8 cellular contexts compared by ENCODE assay signal in genomic region chr17:76816590-76817135, GRCh38. TPM values are rescaled to one million over a fixed set of nuclear protein-coding genes. Genes with fewer than 3 reads are reported as not detected.
DNase-seq lines count a peak whose midpoint lies in the region; ATAC-seq, FAIRE-seq and TF ChIP-seq lines count a peak whose summit lies in the region.

No MANE protein-coding gene starts in this region.

- H3K27ac ChIP-seq in H1 (ENCODE audit: low read depth, low read length) (no peak overlapping the region), tibial nerve (no peak overlapping the region)

- no peak overlapping the region for H3K4ac ChIP-seq in H1 (replicated peaks; ENCODE audit: insufficient read length, low read depth, low read length)

- intact Hi-C loops in natural killer cell (cut with micrococcal nuclease), result no loop called here

- ATAC-seq in natural killer cell (peak; percentile 55 to 80 (median 62)), HG02610 (IDR thresholded peaks at IDR 0.05; ENCODE audit: unreplicated experiment) (no peak)

- H3K9me3 Mint-ChIP-seq in natural killer cell, result no peaks in the 10 kb centered on the region

- WGBS in H1 (ENCODE audit: extremely low coverage in 1 of 2, insufficient coverage in 1 of 2, insufficient read length in 1 of 2, insufficient replicate concordance in 2 of 2, low coverage in 1 of 2, low lambda C conversion rate in 2 of 2, missing lambda C conversion rate in 1 of 2), 2 experiments, result 13% methylated on average over 8 of the region's 8 CpGs; no CpG with 5 or more reads in 1 of the 2 experiments
- 6 to 7% methylated on average over 8 of the region's 8 CpGs for WGBS in tibial nerve, 2 donors

- H2BK15ac ChIP-seq in H1 (ENCODE audit: low read length), result no peak overlapping the region

- H3K27me3 Mint-ChIP-seq in natural killer cell (ENCODE audit: low read depth in 2 of 2), result peaks cover 4 to 7% of the 10 kb centered on the region in 2 donors

- H3K36me3 ChIP-seq in H1 (ENCODE audit: control insufficient read depth in 2 of 4, insufficient read depth in 4 of 4, low read length in 3 of 4), result no peaks in the 10 kb centered on the region
- no peaks in the 10 kb centered on the region for H3K36me3 ChIP-seq in tibial nerve

- H2BK120ac ChIP-seq in H1 (replicated peaks; ENCODE audit: low read depth, low read length), result peak overlapping the region; percentile 70

- no peak overlapping the region for H3K18ac ChIP-seq in H1 (ENCODE audit: extremely low read depth, low read length)

- peak; percentile 82 to 88 for TF ChIP-seq RAD21 in H1 (IDR thresholded peaks at IDR 0.05 in 1 of 2, conservative IDR thresholded peaks at IDR 0.05 in 1 of 2; ENCODE audit: low read depth in 2 of 2, low read length in 2 of 2)

- POLR2A ChIA-PET in H1 (lab: Charles Lee; ENCODE audit: partially characterized antibody), result no interaction called here

- CTCF ChIA-PET in H1 (lab: Charles Lee; ENCODE audit: partially characterized antibody), result interaction anchor here (0.6 to 4.3 kb wide), 22 partner anchors 9 to 768 kb away, joined by 3 to 26 read pairs (median 4); partner anchors contain the start of gene MGAT5B

- no peaks in the 10 kb centered on the region for H3K36me3 Mint-ChIP-seq in natural killer cell

- H3K9me3 ChIP-seq in H1 (ENCODE audit: insufficient read depth in 2 of 2, low read depth in 1 of 2, low read length in 1 of 2) (no peaks in the 10 kb centered on the region), tibial nerve (no peaks in the 10 kb centered on the region)

- H3K4me1 ChIP-seq in H1 (replicated peaks in 1 of 4; ENCODE audit: control insufficient read depth in 3 of 4, insufficient read depth in 4 of 4, low read length in 3 of 4), result peaks cover 0 to 3% (median 0%) of the 10 kb centered on the region in 4 experiments; a peak in 3 of 7 replicates
- no peaks in the 10 kb centered on the region for H3K4me1 ChIP-seq in tibial nerve

- no peak overlapping the region for H3K9ac ChIP-seq in H1 (replicated peaks in 1 of 4; ENCODE audit: extremely low read depth in 1 of 4, low read depth in 3 of 4, low read length in 3 of 4)

- no peak overlapping the region for H4K91ac ChIP-seq in H1 (replicated peaks; ENCODE audit: insufficient read length, low read length)

- H3K27me3 ChIP-seq in H1 (replicated peaks in 1 of 4; ENCODE audit: control insufficient read depth in 3 of 4, extremely low read depth in 1 of 4, insufficient read depth in 3 of 4, low read length in 3 of 4) (no peaks in the 10 kb centered on the region), tibial nerve (no peaks in the 10 kb centered on the region)

- H4K5ac ChIP-seq in H1 (ENCODE audit: insufficient read length, low read depth, low read length), result no peak overlapping the region

- H3K79me2 ChIP-seq in H1 (ENCODE audit: control insufficient read depth in 1 of 2, insufficient read depth in 2 of 2, low read length in 2 of 2), result no peaks in the 10 kb centered on the region

- peaks cover 6% of the 10 kb centered on the region in 2 donors for H3K4me1 Mint-ChIP-seq in natural killer cell

- H3K14ac ChIP-seq in H1 (ENCODE audit: insufficient read length), result no peak overlapping the region

- H3K4me3 ChIP-seq in H1 (ENCODE audit: extremely low read depth in 1 of 4, insufficient read depth in 2 of 4, low read depth in 3 of 4, low read length in 4 of 4) (no peak overlapping the region), tibial nerve (no peak overlapping the region)

- TF ChIP-seq EP300 in H1 (IDR thresholded peaks at IDR 0.05; ENCODE audit: borderline replicate concordance in 1 of 2, low read depth in 2 of 2, low read length in 2 of 2), result no peak
- TF ChIP-seq EP300 in tibial nerve (IDR thresholded peaks at IDR 0.05), result no peak

- H2BK5ac ChIP-seq in H1 (ENCODE audit: low read depth, low read length), result no peak overlapping the region

- H4K8ac ChIP-seq in H1 (ENCODE audit: extremely low read depth, insufficient read depth, low read length), result no peak overlapping the region

- no peak overlapping the region for H3K4me2 ChIP-seq in H1 (ENCODE audit: insufficient read depth in 1 of 2, low read depth in 2 of 2, low read length in 2 of 2)

- no peak for TF ChIP-seq POLR2A in H1 (IDR thresholded peaks at IDR 0.05; ENCODE audit: control extremely low read depth in 1 of 2, low read depth in 2 of 2, low read length in 2 of 2)
- no peak for TF ChIP-seq POLR2A in tibial nerve (IDR thresholded peaks at IDR 0.05)

- H3K23me2 ChIP-seq in H1 (ENCODE audit: low read depth, low read length), result no peaks in the 10 kb centered on the region

- H3K23ac ChIP-seq in H1 (ENCODE audit: insufficient read length), result no peak overlapping the region

- H2BK12ac ChIP-seq in H1 (ENCODE audit: low read depth, low read length), result no peak overlapping the region

- no peak overlapping the region for H2AK5ac ChIP-seq in H1 (ENCODE audit: low read depth, low read length)

- no peak overlapping the region for H3K4me3 Mint-ChIP-seq in natural killer cell

- no peak overlapping the region for H3K56ac ChIP-seq in H1 (replicated peaks; ENCODE audit: insufficient read length, low read depth, low read length)

- DNase-seq in AG08395 (ENCODE audit: low spot score) (peak; percentile 68), H4 (ENCODE audit: low spot score) (peak; percentile 71), NCI-H526 (lab: John Stamatoyannopoulos, UW) (peak; percentile 60 to 83), H1 (ENCODE audit: low read depth in 1 of 2, low spot score in 2 of 2) (peak; percentile 53 to 69), natural killer cell (peak; percentile 27), tibial nerve (ENCODE audit: low spot score in 2 of 2) (no peak)
- DNase-seq in activated CD4-positive, alpha-beta T cell treated with anti-CD3 and anti-CD28 coated beads, Interleukin-2, amount 50 U/mL, for 1 hour, result peak; percentile 58

- H2AFZ ChIP-seq in H1 (ENCODE audit: low read length), result peak overlapping the region; percentile 47; the same call in 1 of the 2 replicates

- H3K79me1 ChIP-seq in H1 (ENCODE audit: low read depth, low read length), result no peaks in the 10 kb centered on the region

- H4K20me1 ChIP-seq in H1 (replicated peaks in 1 of 2; ENCODE audit: control insufficient read depth in 1 of 2, insufficient read depth in 2 of 2, low read length in 2 of 2), result no peaks in the 10 kb centered on the region

- TF ChIP-seq CTCF in H1 (IDR thresholded peaks at IDR 0.05; ENCODE audit: control extremely low read depth in 1 of 3, insufficient read depth in 1 of 3, low read depth in 1 of 3, low read length in 3 of 3) (peak; percentile 81 to 90 (median 85)), natural killer cell (IDR thresholded peaks at IDR 0.05) (peak; percentile 35), tibial nerve (IDR thresholded peaks at IDR 0.05) (peak in 3 of 5 experiments; percentile 10 to 25 (median 15))

- FAIRE-seq in H1 (lab: Jason Lieb, UNC), result peak; percentile 95

- no peak overlapping the region for H3K27ac Mint-ChIP-seq in natural killer cell

- no peak overlapping the region for H2BK20ac ChIP-seq in H1 (ENCODE audit: low read length)

TF ChIP-seq in H1, 55 proteins besides CTCF, POLR2A, EP300 and RAD21:
- TF ChIP-seq TEAD4 (IDR thresholded peaks at IDR 0.05; ENCODE audit: low read depth, low read length) (0 out of 2 replicates have a peak, but pooled peaks have one; percentile 30), ATF3 (IDR thresholded peaks at IDR 0.05; ENCODE audit: insufficient read depth, low read depth, low read length) (no peak), SP2 (IDR thresholded peaks at IDR 0.05; ENCODE audit: low read length) (no peak), ZNF274 (IDR thresholded peaks at IDR 0.05; ENCODE audit: borderline replicate concordance, extremely low read depth, low read length) (no peak), SP1 (IDR thresholded peaks at IDR 0.05; ENCODE audit: low read depth, low read length) (no peak), POLR2AphosphoS5 (IDR thresholded peaks at IDR 0.05; ENCODE audit: low read depth, low read length) (no peak), RBBP5 (IDR thresholded peaks at IDR 0.05; ENCODE audit: borderline replicate concordance, low read depth, low read length) (no peak), GABPA (IDR thresholded peaks at IDR 0.05; ENCODE audit: borderline replicate concordance, insufficient read depth, low read length) (peak; percentile 20; the same call in 1 of the 2 replicates), CTBP2 (IDR thresholded peaks at IDR 0.05; ENCODE audit: borderline replicate concordance, insufficient read depth, insufficient read length, low read length) (no peak), RFX5 (IDR thresholded peaks at IDR 0.05; ENCODE audit: borderline replicate concordance, low read depth, low read length) (no peak), EGR1 (IDR thresholded peaks at IDR 0.05; ENCODE audit: borderline replicate concordance, low read depth, low read length) (no peak)

RNA-seq across cellular contexts. Expression of gene MGAT5B, which starts 51.5 kb away (rescaled TPM):
- total RNA-seq in H4 (2014; rRNA removed; shearing (Covaris generic)), result 5.3 and 6.8 TPM in 2 replicates
- total RNA-seq in H1 (2021; fragmentation: NEBNext Ultra II Directional; extraction: Animal tissue kit (Norgen Biotek cat#: 25700)), result 8.2 and 9.3 TPM in 2 replicates
- polyA plus RNA-seq in H1 (2011; rRNA removed), result 7.9 and 12.7 TPM in 2 replicates
- polyA plus RNA-seq in H1 (2011; cell fraction: cytosol; rRNA removed), result 5.2 TPM
- 21.5 TPM for polyA plus RNA-seq in H1 (2011; cell fraction: nucleus; rRNA removed)
- 5.2 to 9.6 TPM (median 8.1 TPM) in 4 replicates for polyA plus RNA-seq in H1 (2012, experiment 1 of 2)
- 5.1 TPM for polyA plus RNA-seq in H1 (2012, experiment 2 of 2)
- polyA plus RNA-seq in H1 (2013, experiment 1 of 2), result 7.4 TPM
- polyA plus RNA-seq in H1 (2013, experiment 2 of 2), result 7.1 TPM
- 2.6 and 3.8 TPM in 2 replicates for polyA minus RNA-seq in H1 (2011; rRNA and poly(A)+ RNA removed)
- 3.1 TPM for polyA minus RNA-seq in H1 (2011; cell fraction: cytosol; rRNA and poly(A)+ RNA removed)
- polyA minus RNA-seq in H1 (2011; cell fraction: nucleus; rRNA and poly(A)+ RNA removed), result 12.0 TPM
- total RNA-seq in natural killer cell, result not detected
- 1 to 10 TPM in 2 of 4 donors, under 1 TPM in 2; 0.78 to 1.5 (median 0.96) TPM for total RNA-seq in tibial nerve

Comparison
In these comparisons a context has a peak if more than half of its experiments do, and no peak if none do; other contexts are left out.
1. DNase-seq: peak in AG08395 (single experiment), H4 (single experiment), NCI-H526 (2 of 2), activated CD4-positive, alpha-beta T cell treated with anti-CD3 and anti-CD28 coated beads, Interleukin-2, amount 50 U/mL, for 1 hour (single experiment), H1 (2 of 2) and natural killer cell (single experiment); none in tibial nerve (0 of 2).
2. CTCF ChIP-seq: peak in every context shown above with its lines; median percentile 85 in H1; 35 in natural killer cell; 15 in tibial nerve.